3 cellular contexts compared by ENCODE assay signal in genomic region chr15:31102049-31102321, GRCh38.
A peak's percentile ranks its signal among the peaks of the same experiment; 100 is the strongest.
TF ChIP-seq lines count a peak whose summit lies in the region.

No MANE protein-coding gene starts in this region.

TF ChIP-seq in GM23338, 12 proteins besides CTCF, POLR2A, EP300 and RAD21 (continues in another document):
- TF ChIP-seq ZNF114 (CRISPR knock-in tag; IDR thresholded peaks at IDR 0.05) (no peak), POLR2AphosphoS5 (IDR thresholded peaks at IDR 0.05; ENCODE audit: low read depth) (no peak), EZH2 (IDR thresholded peaks at IDR 0.05; ENCODE audit: low read depth, unreplicated experiment) (no peak), EZH2phosphoT487 (IDR thresholded peaks at IDR 0.05; ENCODE audit: unreplicated experiment) (no peak), ETS1 (IDR thresholded peaks at IDR 0.05) (no peak), NANOG (IDR thresholded peaks at IDR 0.05; ENCODE audit: borderline replicate concordance) (no peak), REST (IDR thresholded peaks at IDR 0.05; ENCODE audit: unreplicated experiment) (no peak), ZNF331 (CRISPR knock-in tag; IDR thresholded peaks at IDR 0.05; ENCODE audit: low read depth) (no peak), STAT1 (IDR thresholded peaks at IDR 0.05; ENCODE audit: unreplicated experiment) (no peak)

TF ChIP-seq in SK-N-SH, 30 proteins besides CTCF, POLR2A, EP300 and RAD21:
- TF ChIP-seq GATA2 (CRISPR knock-in tag; IDR thresholded peaks at IDR 0.05) (peak; percentile 63; the same call in 1 of the 2 replicates), RCOR1 (IDR thresholded peaks at IDR 0.05; ENCODE audit: low read length) (peak; percentile 20; the same call in 1 of the 2 replicates), ZBTB33 (IDR thresholded peaks at IDR 0.05; ENCODE audit: borderline replicate concordance, low read depth) (no peak), NFIC (IDR thresholded peaks at IDR 0.05; ENCODE audit: borderline replicate concordance) (no peak), MXI1 (IDR thresholded peaks at IDR 0.05; ENCODE audit: low read depth, low read length) (peak; percentile 49; the same call in 1 of the 2 replicates), IRF3 (IDR thresholded peaks at IDR 0.05; ENCODE audit: low read depth, low read length) (no peak)

TF ChIP-seq in H1, 55 proteins besides CTCF, POLR2A, EP300 and RAD21:
- TF ChIP-seq KDM5A (IDR thresholded peaks at IDR 0.05; ENCODE audit: low read length), result no peak
- no peak for TF ChIP-seq BRCA1 (IDR thresholded peaks at IDR 0.05; ENCODE audit: low read depth, low read length)
- no peak for TF ChIP-seq CEBPB (IDR thresholded peaks at IDR 0.05; ENCODE audit: low read depth, low read length)
- no peak for TF ChIP-seq MAX (IDR thresholded peaks at IDR 0.05)
- no peak for TF ChIP-seq TBP (IDR thresholded peaks at IDR 0.05; ENCODE audit: low read depth, low read length)
- no peak for TF ChIP-seq JUND (IDR thresholded peaks at IDR 0.05; ENCODE audit: low read length)
- no peak for TF ChIP-seq BACH1 (IDR thresholded peaks at IDR 0.05; ENCODE audit: low read length)
- TF ChIP-seq SP2 (IDR thresholded peaks at IDR 0.05; ENCODE audit: low read length), result no peak
- TF ChIP-seq NRF1 (IDR thresholded peaks at IDR 0.05; ENCODE audit: low read depth, low read length), result no peak
- TF ChIP-seq EZH2 (IDR thresholded peaks at IDR 0.05; ENCODE audit: low read depth, low read length, severe bottlenecking), result no peak
- TF ChIP-seq CHD2 (IDR thresholded peaks at IDR 0.05; ENCODE audit: low read length), result no peak
- TF ChIP-seq TAF7 (optimal IDR thresholded peaks at IDR 0.05; ENCODE audit: borderline replicate concordance, low read depth, low read length), result no peak
